In genomic region chr10:30392564-30392990, GRCh38 we compare ENCODE assay signal across 8 cellular contexts. TPM values are rescaled to one million over a fixed set of nuclear protein-coding genes. Genes with fewer than 3 reads are reported as not detected.
DNase-seq lines count a peak whose midpoint lies in the region; ATAC-seq and TF ChIP-seq lines count a peak whose summit lies in the region.

No MANE protein-coding gene starts in this region.

- H3K4me3 ChIP-seq in mucosa of descending colon: no peak overlapping the region

- intact Hi-C loops in mucosa of descending colon (cut with DNase I, micrococcal nuclease): loop anchor here (2.0 to 5.0 kb wide), 2 partner anchors 195 to 198 kb away; no protein-coding TSS in a partner anchor

- ATAC-seq in GM18909 (IDR thresholded peaks at IDR 0.05; ENCODE audit: poor library complexity, unreplicated experiment) (peak; percentile 88), HG03196 (IDR thresholded peaks at IDR 0.05; ENCODE audit: unreplicated experiment) (peak; percentile 78), mucosa of descending colon (peak; percentile 100)

- DNase-seq in AG09319 (ENCODE audit: extremely low read depth, low read depth) (peak; percentile 7), NOMO-1 treated with DMSO at 0.1 percent for 48 hours (lab: John Stamatoyannopoulos, UW; ENCODE audit: unreplicated experiment) (peak; percentile 65), endothelial cell (ENCODE audit: low spot score) (peak; percentile 79), mucosa of descending colon (peak; percentile 80 to 86 (median 81))
- DNase-seq in activated CD8-positive, alpha-beta memory T cell treated with anti-CD3 and anti-CD28 coated beads for 48 hours (ENCODE audit: low read depth in 2 of 3, low spot score in 2 of 3): peak; percentile 31 to 69 (median 53)
- peak; percentile 40 to 62 for DNase-seq in stimulated activated CD8-positive, alpha-beta memory T cell treated with anti-CD3 and anti-CD28 coated beads, Interleukin-2, amount 100 ng/mL, for 48 hours (ENCODE audit: low read depth in 2 of 2)

- no peaks in the 10 kb centered on the region for H3K36me3 Mint-ChIP-seq in endothelial cell (ENCODE audit: low read depth, unreplicated experiment)

- no peaks in the 10 kb centered on the region for H3K9me3 Mint-ChIP-seq in endothelial cell (ENCODE audit: unreplicated experiment)

- peak; percentile 94 for TF ChIP-seq CTCF in AG09319 (IDR thresholded peaks at IDR 0.05; ENCODE audit: low read depth, low read length)
- peak; percentile 73 for TF ChIP-seq CTCF in endothelial cell (IDR thresholded peaks at IDR 0.05; ENCODE audit: unreplicated experiment)
- TF ChIP-seq CTCF in mucosa of descending colon (IDR thresholded peaks at IDR 0.05): peak; percentile 92

- no peak overlapping the region for H3K4me3 Mint-ChIP-seq in endothelial cell (ENCODE audit: unreplicated experiment)

- H3K9me3 ChIP-seq in mucosa of descending colon: no peaks in the 10 kb centered on the region

- no peaks in the 10 kb centered on the region for H3K36me3 ChIP-seq in mucosa of descending colon (ENCODE audit: low read depth)

- no peak overlapping the region for H3K27ac Mint-ChIP-seq in endothelial cell (ENCODE audit: unreplicated experiment)

- peaks cover 6% of the 10 kb centered on the region for H3K4me1 ChIP-seq in mucosa of descending colon (ENCODE audit: low read depth)

- peaks cover 4% of the 10 kb centered on the region for H3K27me3 Mint-ChIP-seq in endothelial cell (ENCODE audit: unreplicated experiment)

- peaks cover 4% of the 10 kb centered on the region for H3K4me1 Mint-ChIP-seq in endothelial cell (ENCODE audit: unreplicated experiment)

RNA-seq across cellular contexts. Expression of gene MAP3K8, which starts 41.4 kb away (rescaled TPM):
- total RNA-seq in endothelial cell (ENCODE audit: unreplicated experiment) (6.2 TPM), mucosa of descending colon (10 to 100 TPM; 12.3 to 20.3 (median 18.1) TPM)

RNA-seq across cellular contexts. Expression of gene MTPAP, which starts 43.5 kb away (rescaled TPM):
- total RNA-seq in endothelial cell (ENCODE audit: unreplicated experiment) (21.6 TPM), mucosa of descending colon (10 to 100 TPM; 24.8 to 33.4 (median 26.4) TPM)

Comparison
In these comparisons a context has a peak if more than half of its experiments do, and no peak if none do; other contexts are left out.
1. DNase-seq: peak in every context shown above with its lines; median percentile 81 in mucosa of descending colon; 79 in endothelial cell; 65 in NOMO-1 treated with DMSO at 0.1 percent for 48 hours; 53 in activated CD8-positive, alpha-beta memory T cell treated with anti-CD3 and anti-CD28 coated beads for 48 hours; 51 in stimulated activated CD8-positive, alpha-beta memory T cell treated with anti-CD3 and anti-CD28 coated beads, Interleukin-2, amount 100 ng/mL, for 48 hours; 7 in AG09319.